Comparison of ENCODE assay signal across 20 cellular contexts in the genomic region with DNA sequence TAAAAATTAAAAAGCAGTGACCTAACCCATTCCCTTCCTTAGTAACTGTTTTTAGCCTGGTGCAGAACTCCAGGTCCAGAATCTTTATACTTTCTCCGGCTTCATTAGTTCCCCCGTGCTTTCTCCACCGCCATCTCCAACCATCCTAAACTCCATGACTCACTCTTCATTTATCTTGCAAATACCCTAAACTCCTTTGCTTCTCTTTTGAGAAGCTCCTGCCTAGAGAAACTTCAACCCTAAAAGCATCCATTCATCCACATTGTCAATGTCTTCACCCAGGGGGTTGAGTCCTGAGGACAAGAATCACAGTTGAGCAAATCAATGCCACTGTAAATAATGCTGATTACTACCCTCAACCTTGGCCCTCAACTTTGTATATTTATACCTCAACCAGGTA.
"Had no signal": no experiment of that assay in that cellular context is flagged by ENCODE, and none has a peak within 500 bp of the region (broad histone marks: within the 10 kb centered on the region; RNA-seq: fewer than 3 reads in every experiment).

No MANE protein-coding gene starts in this region.

- H3K36me3 Mint-ChIP-seq: activated CD4-positive, alpha-beta memory T cell treated with anti-CD3 and anti-CD28 coated beads for 36 hours; activated naive CD4-positive, alpha-beta T cell treated with anti-CD3 and anti-CD28 coated beads, Interleukin-2, amount 50 U/mL, for 72 hours had no signal

- H3K4me3 ChIP-seq: adrenal gland, ascending aorta, esophagus squamous epithelium, gastrocnemius medialis, mucosa of descending colon, prostate gland, spleen, upper lobe of right lung had no signal

- H3K27me3 ChIP-seq: adrenal gland, ascending aorta, esophagus squamous epithelium, gastrocnemius medialis, spleen, upper lobe of right lung had no signal

- H3K36me3 ChIP-seq: adrenal gland, ascending aorta, esophagus squamous epithelium, gastrocnemius medialis, prostate gland, spleen, upper lobe of right lung had no signal

- H3K27ac Mint-ChIP-seq: activated B cell treated with CpG ODN at 0.5 μM for 24 hours; activated CD4-positive, alpha-beta memory T cell treated with anti-CD3 and anti-CD28 coated beads for 36 hours; activated CD4-positive, alpha-beta T cell treated with anti-CD3 and anti-CD28 coated beads for 36 hours had no signal

- H3K9me3 ChIP-seq: adrenal gland, ascending aorta, esophagus squamous epithelium, gastrocnemius medialis, mucosa of descending colon, prostate gland, spleen, upper lobe of right lung had no signal

- DNase-seq: activated B cell treated with CpG ODN at 0.5 μM for 24 hours; activated CD4-positive, alpha-beta memory T cell treated with anti-CD3 and anti-CD28 coated beads for 36 hours; activated CD4-positive, alpha-beta T cell treated with anti-CD3 and anti-CD28 coated beads for 36 hours; activated effector memory CD4-positive, alpha-beta T cell treated with anti-CD3 and anti-CD28 coated beads, Interleukin-2, amount 50 U/mL, for 16 hours; adrenal gland; central memory CD4-positive, alpha-beta T cell; effector memory CD4-positive, alpha-beta T cell; esophagus squamous epithelium; gastrocnemius medialis; head of caudate nucleus; mesenchymal stem cell; spleen; stimulated activated CD4-positive, alpha-beta T cell treated with anti-CD3 and anti-CD28 coated beads, Interleukin-4, amount 100 ng/mL, for 24 hours; stimulated activated naive CD8-positive, alpha-beta T cell treated with anti-CD3 and anti-CD28 coated beads, Interleukin-15, Interleukin-2, amounts not matched to agents 100 U/mL and 50 U/mL, for 24 hours; T1000; upper lobe of right lung had no signal

- H3K27me3 Mint-ChIP-seq: activated B cell treated with CpG ODN at 0.5 μM for 24 hours; activated CD4-positive, alpha-beta memory T cell treated with anti-CD3 and anti-CD28 coated beads for 36 hours; activated CD4-positive, alpha-beta T cell treated with anti-CD3 and anti-CD28 coated beads for 36 hours had no signal

- H3K9me3 Mint-ChIP-seq: activated naive CD4-positive, alpha-beta T cell treated with anti-CD3 and anti-CD28 coated beads, Interleukin-2, amount 50 U/mL, for 72 hours had no signal

- H3K4me3 Mint-ChIP-seq: activated B cell treated with CpG ODN at 0.5 μM for 24 hours; activated CD4-positive, alpha-beta memory T cell treated with anti-CD3 and anti-CD28 coated beads for 36 hours; activated CD4-positive, alpha-beta T cell treated with anti-CD3 and anti-CD28 coated beads for 36 hours had no signal

- H3K27ac ChIP-seq: adrenal gland, ascending aorta, esophagus squamous epithelium, gastrocnemius medialis, prostate gland, spleen, upper lobe of right lung had no signal

- ATAC-seq: activated CD4-positive, alpha-beta T cell treated with anti-CD3 and anti-CD28 coated beads for 36 hours; activated naive CD4-positive, alpha-beta T cell treated with anti-CD3 and anti-CD28 coated beads, Interleukin-2, amount 50 U/mL, for 72 hours; gastrocnemius medialis; stimulated activated naive CD8-positive, alpha-beta T cell treated with anti-CD3 and anti-CD28 coated beads, Interleukin-15, Interleukin-2, amounts not matched to agents 100 U/mL and 50 U/mL, for 24 hours; upper lobe of right lung had no signal
